Comparison of ENCODE assay signal across 25 cellular contexts in genomic region chr3:39114456-39114855, GRCh38. TPM values are rescaled to one million over a fixed set of nuclear protein-coding genes. Genes with fewer than 3 reads are reported as not detected.
DNase-seq lines count a peak whose midpoint lies in the region; ATAC-seq and TF ChIP-seq lines count a peak whose summit lies in the region.
"Had no signal": no experiment of that assay in that cellular context is flagged by ENCODE, and none has a peak within 500 bp of the region (broad histone marks: within the 10 kb centered on the region; RNA-seq: fewer than 3 reads in every experiment).

No MANE protein-coding gene starts in this region.

- peak overlapping the region; percentile 30 for H3K27ac Mint-ChIP-seq in activated B cell treated with CpG ODN at 0.5 μM for 24 hours
- peak overlapping the region; percentile 10 for H3K27ac Mint-ChIP-seq in stimulated activated naive B cell treated with anti-CD40 and anti-IgM and Interleukin-4, amounts not matched to agents 10 μg/mL and 1 μg/mL and 100 μg/mL, for 72 hours
- H3K27ac Mint-ChIP-seq: CD4-positive, CD25-positive, alpha-beta regulatory T cell had no signal

- no peaks in the 10 kb centered on the region for H3K27me3 ChIP-seq in BLaER1 treated with 17β-estradiol and CSF1 and Interleukin-3, amounts not matched to agents 10 nM and 100 nM
- H3K27me3 ChIP-seq: SJSA1 had no signal

- no peak for TF ChIP-seq CTCF in activated B cell treated with CpG ODN at 0.5 μM for 24 hours (IDR thresholded peaks at IDR 0.05)

- H3K4me1 ChIP-seq in BLaER1 treated with 17β-estradiol and CSF1 and Interleukin-3, amounts not matched to agents 10 nM and 100 nM = peaks cover under 1 to 22% (median 20%) of the 10 kb centered on the region in 10 experiments; a peak in 18 of 20 replicates
- H3K4me1 ChIP-seq: Caco-2, SJSA1 had no signal

- H3K27me3 Mint-ChIP-seq in activated B cell treated with CpG ODN at 0.5 μM for 24 hours = no peaks in the 10 kb centered on the region
- H3K27me3 Mint-ChIP-seq in stimulated activated naive B cell treated with anti-CD40 and anti-IgM and Interleukin-4, amounts not matched to agents 10 μg/mL and 1 μg/mL and 100 μg/mL, for 72 hours = no peaks in the 10 kb centered on the region
- H3K27me3 Mint-ChIP-seq: CD4-positive, CD25-positive, alpha-beta regulatory T cell had no signal

- H3K36me3 ChIP-seq in BLaER1 treated with 17β-estradiol and CSF1 and Interleukin-3, amounts not matched to agents 10 nM and 100 nM = peaks cover 0 to 19% (median 0%) of the 10 kb centered on the region in 11 experiments; a peak in 2 of 22 replicates
- H3K36me3 ChIP-seq: SJSA1 had no signal

- no peak overlapping the region for H3K4me3 Mint-ChIP-seq in activated B cell treated with CpG ODN at 0.5 μM for 24 hours
- H3K4me3 Mint-ChIP-seq in stimulated activated naive B cell treated with anti-CD40 and anti-IgM and Interleukin-4, amounts not matched to agents 10 μg/mL and 1 μg/mL and 100 μg/mL, for 72 hours = no peak overlapping the region
- H3K4me3 Mint-ChIP-seq: CD4-positive, CD25-positive, alpha-beta regulatory T cell had no signal

- peaks cover 56% of the 10 kb centered on the region for H3K36me3 Mint-ChIP-seq in activated B cell treated with CpG ODN at 0.5 μM for 24 hours (ENCODE audit: low read depth)
- H3K36me3 Mint-ChIP-seq in stimulated activated naive B cell treated with anti-CD40 and anti-IgM and Interleukin-4, amounts not matched to agents 10 μg/mL and 1 μg/mL and 100 μg/mL, for 72 hours = peaks cover 2 to 9% of the 10 kb centered on the region in 2 donors

- intact Hi-C loops in activated B cell treated with CpG ODN at 0.5 μM for 24 hours (cut with micrococcal nuclease) = no loop called here

- no peak overlapping the region for H3K9ac ChIP-seq in BLaER1 treated with 17β-estradiol and CSF1 and Interleukin-3, amounts not matched to agents 10 nM and 100 nM
- H3K9ac ChIP-seq: KMS-11 had no signal

- peaks cover 17% of the 10 kb centered on the region for H3K4me1 Mint-ChIP-seq in activated B cell treated with CpG ODN at 0.5 μM for 24 hours
- H3K4me1 Mint-ChIP-seq in stimulated activated naive B cell treated with anti-CD40 and anti-IgM and Interleukin-4, amounts not matched to agents 10 μg/mL and 1 μg/mL and 100 μg/mL, for 72 hours = peaks cover 7 to 17% of the 10 kb centered on the region in 2 donors

- no peak overlapping the region for H3K27ac ChIP-seq in BLaER1 treated with 17β-estradiol and CSF1 and Interleukin-3, amounts not matched to agents 10 nM and 100 nM
- H3K27ac ChIP-seq: KMS-11, SJSA1 had no signal

- no peak for DNase-seq in activated B cell treated with CpG ODN at 0.5 μM for 24 hours
- DNase-seq in mesenteric fat pad (ENCODE audit: low spot score) = peak; percentile 73
- no peak for DNase-seq in stimulated activated naive B cell treated with anti-CD40 and anti-IgM and Interleukin-4, amounts not matched to agents 10 μg/mL and 1 μg/mL and 100 μg/mL, for 72 hours
- DNase-seq in NCI-H2107 (lab: John Stamatoyannopoulos, UW) = no peak
- no peak for DNase-seq in C1 segment of cervical spinal cord (lab: John Stamatoyannopoulos, UW)
- DNase-seq in MV-4-11 (lab: John Stamatoyannopoulos, UW) = no peak
- DNase-seq: Caco-2; CD4-positive, CD25-positive, alpha-beta regulatory T cell; EL; GDM1; IMR-90; MM.1S; NCI-H1048; NCI-H1417; NCI-H1694; NCI-H2029 treated with DMSO at 0.1 percent for 48 hours; NCI-H2227 treated with DMSO at 0.1 percent for 48 hours; NCI-H526 treated with DMSO at 0.1 percent for 48 hours; Right ventricle myocardium superior; RPMI8226 had no signal

- POLR2A ChIA-PET in activated B cell treated with CpG ODN at 0.5 μM for 24 hours (lab: Charles Lee) = interaction anchor here (0.7 kb wide), 1 partner anchor 35 kb away, joined by 5 read pairs; no protein-coding TSS in a partner anchor

- H3K9me3 ChIP-seq in BLaER1 treated with 17β-estradiol and CSF1 and Interleukin-3, amounts not matched to agents 10 nM and 100 nM (replicated peaks in 1 of 11) = no peaks in the 10 kb centered on the region
- H3K9me3 ChIP-seq: Caco-2, SJSA1 had no signal

- 0 out of 22 replicates have a peak, but pooled peaks cover 0 to 4% (median 0%) of the 10 kb centered on the region in 11 experiments for H4K20me1 ChIP-seq in BLaER1 treated with 17β-estradiol and CSF1 and Interleukin-3, amounts not matched to agents 10 nM and 100 nM

- no peaks in the 10 kb centered on the region for H3K9me3 Mint-ChIP-seq in activated B cell treated with CpG ODN at 0.5 μM for 24 hours
- H3K9me3 Mint-ChIP-seq in stimulated activated naive B cell treated with anti-CD40 and anti-IgM and Interleukin-4, amounts not matched to agents 10 μg/mL and 1 μg/mL and 100 μg/mL, for 72 hours = no peaks in the 10 kb centered on the region
- H3K9me3 Mint-ChIP-seq: CD4-positive, CD25-positive, alpha-beta regulatory T cell had no signal

- no peak overlapping the region for H3K4me3 ChIP-seq in BLaER1 treated with 17β-estradiol and CSF1 and Interleukin-3, amounts not matched to agents 10 nM and 100 nM
- H3K4me3 ChIP-seq: GM12878, SJSA1 had no signal

- CTCF ChIA-PET in activated B cell treated with CpG ODN at 0.5 μM for 24 hours (lab: Charles Lee) = no interaction called here

- no peak for ATAC-seq in activated B cell treated with CpG ODN at 0.5 μM for 24 hours (ENCODE audit: low read depth)
- no peak for ATAC-seq in stimulated activated naive B cell treated with anti-CD40 and anti-IgM and Interleukin-4, amounts not matched to agents 10 μg/mL and 1 μg/mL and 100 μg/mL, for 72 hours (replicated peaks)
- ATAC-seq: GM12878, HCT116 had no signal

- peak overlapping the region in 7 of 11 experiments; percentile 6 to 35 (median 17); a peak in 6 of 22 replicates for H3K4me2 ChIP-seq in BLaER1 treated with 17β-estradiol and CSF1 and Interleukin-3, amounts not matched to agents 10 nM and 100 nM
- H3K4me2 ChIP-seq: KMS-11 had no signal

RNA-seq across cellular contexts. Expression of gene TTC21A, which starts 7.0 kb away (rescaled TPM):
- total RNA-seq in activated B cell treated with CpG ODN at 0.5 μM for 24 hours (11.4 and 15.9 TPM in 2 replicates), mesenteric fat pad (3.1 TPM)

RNA-seq across cellular contexts. Expression of gene GORASP1, which starts 7.0 kb away (rescaled TPM):
- total RNA-seq in activated B cell treated with CpG ODN at 0.5 μM for 24 hours (41.6 and 47.8 TPM in 2 replicates), mesenteric fat pad (58.7 TPM)

RNA-seq across cellular contexts. Expression of gene CSRNP1, which starts 38.9 kb away (rescaled TPM):
- 17.5 and 18.1 TPM in 2 replicates for total RNA-seq in activated B cell treated with CpG ODN at 0.5 μM for 24 hours
- 130 TPM for total RNA-seq in mesenteric fat pad
